Comparison of ENCODE assay signal across 21 cellular contexts in genomic region chr2:206096876-206097275, GRCh38.
"Had no signal": no experiment of that assay in that cellular context is flagged by ENCODE, and none has a peak within 500 bp of the region (broad histone marks: within the 10 kb centered on the region; RNA-seq: fewer than 3 reads in every experiment).

No MANE protein-coding gene starts in this region.

- FAIRE-seq: endometrium, frontal cortex had no signal

- H3K27ac ChIP-seq: heart left ventricle, neutrophil, psoas muscle, sigmoid colon, skin epidermis, testis, tibial nerve had no signal

- ATAC-seq: esophagus mucosa; heart left ventricle; mucosa of descending colon; naive thymus-derived CD8-positive, alpha-beta T cell; psoas muscle; stimulated activated naive CD8-positive, alpha-beta T cell treated with anti-CD3 and anti-CD28 coated beads, Interleukin-15, amount 100 ng/mL, for 72 hours had no signal

- H3K9me3 ChIP-seq: heart left ventricle, mucosa of descending colon, neutrophil, psoas muscle, sigmoid colon, testis, tibial nerve had no signal

- DNase-seq: cortex of kidney; dorsolateral prefrontal cortex; effector CD8-positive, alpha-beta T cell; heart left ventricle; hippocampal formation; mucosa of descending colon; naive thymus-derived CD8-positive, alpha-beta T cell; psoas muscle; retina; sigmoid colon; stimulated activated CD4-positive, alpha-beta T cell treated with anti-CD3 and anti-CD28 coated beads, Interleukin-2, amount 100 ng/mL, for 24 hours; stimulated activated CD4-positive, alpha-beta T cell treated with anti-CD3 and anti-CD28 coated beads, Interleukin-4, amount 100 ng/mL, for 4 hours; stimulated activated naive B cell treated with anti-CD40 and anti-IgM and Interleukin-4, amounts not matched to agents 10 μg/mL and 1 μg/mL and 100 μg/mL, for 72 hours; stimulated activated naive CD8-positive, alpha-beta T cell treated with anti-CD3 and anti-CD28 coated beads, Interleukin-15, amount 100 ng/mL, for 72 hours; testis had no signal

- H3K27me3 ChIP-seq: dorsolateral prefrontal cortex, heart left ventricle, neutrophil, sigmoid colon, testis, tibial nerve had no signal

- H3K4me3 ChIP-seq: dorsolateral prefrontal cortex, heart left ventricle, mucosa of descending colon, psoas muscle, sigmoid colon, skin epidermis, testis, tibial nerve had no signal

- H3K4me1 ChIP-seq: heart left ventricle, psoas muscle, sigmoid colon, testis had no signal

- H3K36me3 ChIP-seq: neutrophil, sigmoid colon had no signal
